ENCODE assay signal across 21 cellular contexts in the genomic region with DNA sequence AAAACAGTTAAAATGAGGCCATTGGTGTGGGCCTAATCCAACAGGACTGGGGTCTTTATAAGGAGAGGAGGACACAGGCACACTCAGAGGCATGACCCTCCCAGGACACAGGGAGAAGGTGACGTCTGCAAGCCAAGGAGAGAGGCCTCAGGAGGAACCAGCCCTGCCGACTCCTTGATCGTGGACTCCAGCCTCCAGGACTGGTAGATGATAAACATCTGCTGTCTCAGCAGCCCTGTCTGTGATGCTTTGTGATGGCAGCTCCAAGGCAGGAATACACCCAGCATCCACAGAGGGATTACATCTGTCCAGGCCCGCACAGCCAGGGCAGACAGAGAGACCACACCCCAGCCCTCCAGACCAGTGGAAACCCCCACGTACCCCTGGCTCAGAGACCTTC. TPM values are rescaled to one million over a fixed set of nuclear protein-coding genes. Genes with fewer than 3 reads are reported as not detected.
A peak's percentile ranks its signal among the peaks of the same experiment; 100 is the strongest.
DNase-seq lines count a peak whose midpoint lies in the region; ATAC-seq and TF ChIP-seq lines count a peak whose summit lies in the region.
"Had no signal": no experiment of that assay in that cellular context is flagged by ENCODE, and none has a peak within 500 bp of the region (broad histone marks: within the 10 kb centered on the region; RNA-seq: fewer than 3 reads in every experiment).

No MANE protein-coding gene starts in this region.

- DNase-seq in caudate nucleus (lab: John Stamatoyannopoulos, UW), result no peak
- DNase-seq in immature natural killer cell, result no peak
- DNase-seq in neural crest cell (ENCODE audit: low read depth, low spot score), result no peak
- no peak for DNase-seq in mesothelial cell of epicardium (ENCODE audit: low spot score in 2 of 2, unreplicated experiment in 2 of 2)
- DNase-seq in right atrium auricular region (ENCODE audit: low spot score), result no peak
- DNase-seq in RWPE1 (ENCODE audit: low spot score), result no peak
- DNase-seq: Calu3; CD8-positive, alpha-beta memory T cell; DMS153; GDM1; HCEC 1CT; IMR-90; MV-4-11; NCI-H1694; NCI-H446; NCI-H526; SHP77 had no signal

- CTCF ChIA-PET in HEK293 (lab: Yijun Ruan, JAX), result interaction anchor here (0.6 to 0.7 kb wide), 3 partner anchors 334 to 985 kb away, joined by 3 read pairs; no protein-coding TSS in a partner anchor
- CTCF ChIA-PET in RWPE1 (lab: Yijun Ruan, JAX), result interaction anchor here (0.7 kb wide), 2 partner anchors 163 to 164 kb away, joined by 3 read pairs; no protein-coding TSS in a partner anchor

- H3K9me3 Mint-ChIP-seq in immature natural killer cell (peaks cover 0 to 2% (median 0%) of the 10 kb centered on the region in 6 donors), neural crest cell (no peaks in the 10 kb centered on the region), mesothelial cell of epicardium (no peaks in the 10 kb centered on the region)
- H3K9me3 Mint-ChIP-seq: CD8-positive, alpha-beta memory T cell had no signal

- H3K27me3 ChIP-seq in right atrium auricular region, result peaks cover 0 to 13% of the 10 kb centered on the region in 2 donors

- H3K9me3 ChIP-seq in HEK293 (ENCODE audit: control insufficient read depth, insufficient read depth, low read depth, low read length), result no peaks in the 10 kb centered on the region
- H3K9me3 ChIP-seq in right atrium auricular region, result no peaks in the 10 kb centered on the region

- H3K4me1 ChIP-seq in HEK293 (ENCODE audit: control insufficient read depth, insufficient read depth, low read length) (no peaks in the 10 kb centered on the region), right atrium auricular region (peaks cover 0 to 17% of the 10 kb centered on the region in 2 donors)

- no peak overlapping the region for H3K27ac Mint-ChIP-seq in immature natural killer cell
- H3K27ac Mint-ChIP-seq in neural crest cell (ENCODE audit: unreplicated experiment), result no peak overlapping the region
- H3K27ac Mint-ChIP-seq in mesothelial cell of epicardium, result no peak overlapping the region
- H3K27ac Mint-ChIP-seq: GM23338 had no signal

- TF ChIP-seq CTCF in HEK293 (tag by site-specific recombination; IDR thresholded peaks at IDR 0.05) (no peak), neural crest cell (conservative IDR thresholded peaks at IDR 0.05) (no peak), mesothelial cell of epicardium (IDR thresholded peaks at IDR 0.05; ENCODE audit: unreplicated experiment) (no peak), right atrium auricular region (IDR thresholded peaks at IDR 0.05) (no peak), RWPE1 (conservative IDR thresholded peaks at IDR 0.05; ENCODE audit: low read depth) (no peak)

- H3K36me3 ChIP-seq in HEK293 (ENCODE audit: control insufficient read depth in 2 of 2, insufficient read depth in 1 of 2, low read length in 2 of 2) (no peaks in the 10 kb centered on the region), right atrium auricular region (no peaks in the 10 kb centered on the region)

- H3K27ac ChIP-seq in HEK293 (ENCODE audit: extremely low read depth, low read depth, low read length) (no peak overlapping the region), caudate nucleus (ENCODE audit: low read depth, low read length) (peak overlapping the region; percentile 62), right atrium auricular region (no peak overlapping the region), RWPE1 (no peak overlapping the region)
- H3K27ac ChIP-seq: 22Rv1 had no signal

- H3K4me3 ChIP-seq in HEK293 (ENCODE audit: low read depth, low read length), result no peak overlapping the region
- H3K4me3 ChIP-seq in right atrium auricular region, result no peak overlapping the region

- H3K4me1 Mint-ChIP-seq in immature natural killer cell (peaks cover 17 to 39% of the 10 kb centered on the region in 2 donors), neural crest cell (peaks cover 51% of the 10 kb centered on the region), mesothelial cell of epicardium (peaks cover 28% of the 10 kb centered on the region)

- H3K4me3 Mint-ChIP-seq in immature natural killer cell (peak overlapping the region in 3 of 5 donors; percentile 42 to 81 (median 67)), neural crest cell (peak overlapping the region; percentile 59), mesothelial cell of epicardium (no peak overlapping the region)
- H3K4me3 Mint-ChIP-seq: CD8-positive, alpha-beta memory T cell; GM23338 had no signal

- POLR2A ChIA-PET in HEK293 (lab: Yijun Ruan, JAX) (no interaction called here), RWPE1 (lab: Yijun Ruan, JAX; ENCODE audit: low non-redundant PET) (no interaction called here)

- peaks cover 0 to 3% (median 0%) of the 10 kb centered on the region in 3 donors for H3K36me3 Mint-ChIP-seq in immature natural killer cell
- H3K36me3 Mint-ChIP-seq in neural crest cell (ENCODE audit: low read depth), result no peaks in the 10 kb centered on the region
- H3K36me3 Mint-ChIP-seq in mesothelial cell of epicardium, result no peaks in the 10 kb centered on the region
- H3K36me3 Mint-ChIP-seq: CD8-positive, alpha-beta memory T cell had no signal

- no peak for ATAC-seq in HG03342 (IDR thresholded peaks at IDR 0.05; ENCODE audit: unreplicated experiment)
- ATAC-seq: GM23338 had no signal

- peaks cover 11 to 17% (median 14%) of the 10 kb centered on the region in 3 donors for H3K27me3 Mint-ChIP-seq in immature natural killer cell (ENCODE audit: low read depth in 3 of 3)
- peaks cover 58% of the 10 kb centered on the region for H3K27me3 Mint-ChIP-seq in neural crest cell (ENCODE audit: low read depth)
- H3K27me3 Mint-ChIP-seq in mesothelial cell of epicardium (ENCODE audit: low read depth), result peaks cover 74% of the 10 kb centered on the region

TF ChIP-seq in HEK293, 187 proteins besides CTCF, POLR2A, EP300 and RAD21:
- TF ChIP-seq ZNF24 (tag by site-specific recombination; IDR thresholded peaks at IDR 0.05) (no peak), ZNF548 (tag by site-specific recombination; IDR thresholded peaks at IDR 0.05) (peak; percentile 96), ZNF433 (tag by site-specific recombination; IDR thresholded peaks at IDR 0.05; ENCODE audit: low read depth) (no peak), RBAK (tag by site-specific recombination; IDR thresholded peaks at IDR 0.05) (no peak), MYNN (tag by site-specific recombination; IDR thresholded peaks at IDR 0.05; ENCODE audit: borderline replicate concordance) (no peak), ZNF274 (IDR thresholded peaks at IDR 0.05; ENCODE audit: low read length) (no peak), ZNF274 (tag by site-specific recombination; IDR thresholded peaks at IDR 0.05; ENCODE audit: borderline replicate concordance) (no peak), ZNF2 (tag by site-specific recombination; IDR thresholded peaks at IDR 0.05) (no peak), ZNF16 (tag by site-specific recombination; IDR thresholded peaks at IDR 0.05; ENCODE audit: low read depth) (no peak), ZNF623 (tag by site-specific recombination; IDR thresholded peaks at IDR 0.05) (no peak), SETDB1 (IDR thresholded peaks at IDR 0.05; ENCODE audit: insufficient read length, low read length) (peak; percentile 65), ZNF747 (tag by site-specific recombination; IDR thresholded peaks at IDR 0.05) (no peak)
- TF ChIP-seq, protein P1, sequence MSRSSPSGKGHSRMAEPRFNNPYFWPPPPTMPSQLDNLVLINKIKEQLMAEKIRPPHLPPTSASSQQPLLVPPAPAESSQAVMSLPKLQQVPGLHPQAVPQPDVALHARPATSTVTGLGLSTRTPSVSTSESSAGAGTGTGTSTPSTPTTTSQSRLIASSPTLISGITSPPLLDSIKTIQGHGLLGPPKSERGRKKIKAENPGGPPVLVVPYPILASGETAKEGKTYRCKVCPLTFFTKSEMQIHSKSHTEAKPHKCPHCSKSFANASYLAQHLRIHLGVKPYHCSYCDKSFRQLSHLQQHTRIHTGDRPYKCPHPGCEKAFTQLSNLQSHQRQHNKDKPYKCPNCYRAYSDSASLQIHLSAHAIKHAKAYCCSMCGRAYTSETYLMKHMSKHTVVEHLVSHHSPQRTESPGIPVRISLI (tag by site-specific recombination; IDR thresholded peaks at IDR 0.05), result no peak
- TF ChIP-seq, protein P2, sequence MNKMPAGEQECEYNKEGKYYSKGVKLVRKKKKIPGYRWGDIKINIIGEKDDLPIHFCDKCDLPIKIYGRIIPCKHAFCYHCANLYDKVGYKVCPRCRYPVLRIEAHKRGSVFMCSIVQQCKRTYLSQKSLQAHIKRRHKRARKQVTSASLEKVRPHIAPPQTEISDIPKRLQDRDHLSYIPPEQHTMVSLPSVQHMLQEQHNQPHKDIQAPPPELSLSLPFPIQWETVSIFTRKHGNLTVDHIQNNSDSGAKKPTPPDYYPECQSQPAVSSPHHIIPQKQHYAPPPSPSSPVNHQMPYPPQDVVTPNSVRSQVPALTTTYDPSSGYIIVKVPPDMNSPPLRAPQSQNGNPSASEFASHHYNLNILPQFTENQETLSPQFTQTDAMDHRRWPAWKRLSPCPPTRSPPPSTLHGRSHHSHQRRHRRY (tag by site-specific recombination; IDR thresholded peaks at IDR 0.05), result no peak
- TF ChIP-seq, protein P3, sequence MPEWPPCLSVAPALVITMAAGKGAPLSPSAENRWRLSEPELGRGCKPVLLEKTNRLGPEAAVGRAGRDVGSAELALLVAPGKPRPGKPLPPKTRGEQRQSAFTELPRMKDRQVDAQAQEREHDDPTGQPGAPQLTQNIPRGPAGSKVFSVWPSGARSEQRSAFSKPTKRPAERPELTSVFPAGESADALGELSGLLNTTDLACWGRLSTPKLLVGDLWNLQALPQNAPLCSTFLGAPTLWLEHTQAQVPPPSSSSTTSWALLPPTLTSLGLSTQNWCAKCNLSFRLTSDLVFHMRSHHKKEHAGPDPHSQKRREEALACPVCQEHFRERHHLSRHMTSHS (tag by site-specific recombination; IDR thresholded peaks at IDR 0.05), result no peak
- TF ChIP-seq, protein P4, sequence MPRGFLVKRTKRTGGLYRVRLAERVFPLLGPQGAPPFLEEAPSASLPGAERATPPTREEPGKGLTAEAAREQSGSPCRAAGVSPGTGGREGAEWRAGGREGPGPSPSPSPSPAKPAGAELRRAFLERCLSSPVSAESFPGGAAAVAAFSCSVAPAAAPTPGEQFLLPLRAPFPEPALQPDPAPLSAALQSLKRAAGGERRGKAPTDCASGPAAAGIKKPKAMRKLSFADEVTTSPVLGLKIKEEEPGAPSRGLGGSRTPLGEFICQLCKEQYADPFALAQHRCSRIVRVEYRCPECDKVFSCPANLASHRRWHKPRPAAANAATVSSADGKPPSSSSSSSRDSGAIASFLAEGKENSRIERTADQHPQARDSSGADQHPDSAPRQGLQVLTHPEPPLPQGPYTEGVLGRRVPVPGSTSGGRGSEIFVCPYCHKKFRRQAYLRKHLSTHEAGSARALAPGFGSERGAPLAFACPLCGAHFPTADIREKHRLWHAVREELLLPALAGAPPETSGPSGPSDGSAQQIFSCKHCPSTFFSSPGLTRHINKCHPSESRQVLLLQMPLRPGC (tag by site-specific recombination; IDR thresholded peaks at IDR 0.05), result no peak

RNA-seq across cellular contexts. Expression of a gene that starts 18.4 kb away (rescaled TPM):
- under 1 TPM in 1 of 3 donors, not detected in 2; 0.24 TPM for polyA plus RNA-seq in immature natural killer cell
- total RNA-seq in neural crest cell, result 78.3 and 80.0 TPM in 2 replicates
- 132 to 148 TPM (median 146 TPM) in 3 replicates for total RNA-seq in mesothelial cell of epicardium
- 10 to 100 TPM; 17.2 to 28.7 TPM for total RNA-seq in right atrium auricular region
